Comparison of ENCODE assay signal across 1 cellular context in the genomic region with DNA sequence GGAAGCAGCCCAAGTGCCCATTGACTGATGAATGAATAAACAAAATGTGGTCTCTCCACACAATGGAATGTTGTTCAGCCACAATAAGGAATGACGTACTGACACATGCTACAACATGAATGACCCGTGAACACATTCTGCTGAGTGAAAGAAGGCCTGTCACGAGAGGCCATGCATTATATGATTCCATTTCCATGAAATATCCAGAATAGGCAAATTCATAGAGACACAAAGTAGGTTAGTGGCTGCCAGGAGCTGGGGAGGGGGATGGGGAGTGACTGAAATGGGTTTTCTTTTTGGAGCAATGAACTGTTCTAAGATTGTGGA.
TF ChIP-seq lines count a peak whose summit lies in the region.

No MANE protein-coding gene starts in this region.

TF ChIP-seq in SK-N-SH treated with all-trans-retinoic acid at 6 μM for 48 hours, 23 proteins besides CTCF, POLR2A, EP300 and RAD21 (continued from another document):
- TF ChIP-seq, protein P1, sequence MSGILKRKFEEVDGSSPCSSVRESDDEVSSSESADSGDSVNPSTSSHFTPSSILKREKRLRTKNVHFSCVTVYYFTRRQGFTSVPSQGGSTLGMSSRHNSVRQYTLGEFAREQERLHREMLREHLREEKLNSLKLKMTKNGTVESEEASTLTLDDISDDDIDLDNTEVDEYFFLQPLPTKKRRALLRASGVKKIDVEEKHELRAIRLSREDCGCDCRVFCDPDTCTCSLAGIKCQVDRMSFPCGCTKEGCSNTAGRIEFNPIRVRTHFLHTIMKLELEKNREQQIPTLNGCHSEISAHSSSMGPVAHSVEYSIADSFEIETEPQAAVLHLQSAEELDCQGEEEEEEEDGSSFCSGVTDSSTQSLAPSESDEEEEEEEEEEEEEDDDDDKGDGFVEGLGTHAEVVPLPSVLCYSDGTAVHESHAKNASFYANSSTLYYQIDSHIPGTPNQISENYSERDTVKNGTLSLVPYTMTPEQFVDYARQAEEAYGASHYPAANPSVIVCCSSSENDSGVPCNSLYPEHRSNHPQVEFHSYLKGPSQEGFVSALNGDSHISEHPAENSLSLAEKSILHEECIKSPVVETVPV (CRISPR knock-in tag; IDR thresholded peaks at IDR 0.05) = no peak
- TF ChIP-seq, protein P2, sequence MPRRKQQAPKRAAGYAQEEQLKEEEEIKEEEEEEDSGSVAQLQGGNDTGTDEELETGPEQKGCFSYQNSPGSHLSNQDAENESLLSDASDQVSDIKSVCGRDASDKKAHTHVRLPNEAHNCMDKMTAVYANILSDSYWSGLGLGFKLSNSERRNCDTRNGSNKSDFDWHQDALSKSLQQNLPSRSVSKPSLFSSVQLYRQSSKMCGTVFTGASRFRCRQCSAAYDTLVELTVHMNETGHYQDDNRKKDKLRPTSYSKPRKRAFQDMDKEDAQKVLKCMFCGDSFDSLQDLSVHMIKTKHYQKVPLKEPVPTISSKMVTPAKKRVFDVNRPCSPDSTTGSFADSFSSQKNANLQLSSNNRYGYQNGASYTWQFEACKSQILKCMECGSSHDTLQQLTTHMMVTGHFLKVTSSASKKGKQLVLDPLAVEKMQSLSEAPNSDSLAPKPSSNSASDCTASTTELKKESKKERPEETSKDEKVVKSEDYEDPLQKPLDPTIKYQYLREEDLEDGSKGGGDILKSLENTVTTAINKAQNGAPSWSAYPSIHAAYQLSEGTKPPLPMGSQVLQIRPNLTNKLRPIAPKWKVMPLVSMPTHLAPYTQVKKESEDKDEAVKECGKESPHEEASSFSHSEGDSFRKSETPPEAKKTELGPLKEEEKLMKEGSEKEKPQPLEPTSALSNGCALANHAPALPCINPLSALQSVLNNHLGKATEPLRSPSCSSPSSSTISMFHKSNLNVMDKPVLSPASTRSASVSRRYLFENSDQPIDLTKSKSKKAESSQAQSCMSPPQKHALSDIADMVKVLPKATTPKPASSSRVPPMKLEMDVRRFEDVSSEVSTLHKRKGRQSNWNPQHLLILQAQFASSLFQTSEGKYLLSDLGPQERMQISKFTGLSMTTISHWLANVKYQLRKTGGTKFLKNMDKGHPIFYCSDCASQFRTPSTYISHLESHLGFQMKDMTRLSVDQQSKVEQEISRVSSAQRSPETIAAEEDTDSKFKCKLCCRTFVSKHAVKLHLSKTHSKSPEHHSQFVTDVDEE (CRISPR knock-in tag; IDR thresholded peaks at IDR 0.05) = no peak
- TF ChIP-seq SNAI2 (CRISPR knock-in tag; IDR thresholded peaks at IDR 0.05) (no peak), TCF4 (CRISPR knock-in tag; IDR thresholded peaks at IDR 0.05; ENCODE audit: borderline replicate concordance) (no peak), RARB (CRISPR knock-in tag; IDR thresholded peaks at IDR 0.05) (no peak)
